9 cellular contexts compared by ENCODE assay signal in genomic region chr17:28947639-28948038, GRCh38. TPM values are rescaled to one million over a fixed set of nuclear protein-coding genes. Genes with fewer than 3 reads are reported as not detected.
DNase-seq lines count a peak whose midpoint lies in the region; ATAC-seq and TF ChIP-seq lines count a peak whose summit lies in the region.
"Had no signal": no experiment of that assay in that cellular context is flagged by ENCODE, and none has a peak within 500 bp of the region (broad histone marks: within the 10 kb centered on the region; RNA-seq: fewer than 3 reads in every experiment).

No MANE protein-coding gene starts in this region.

- peaks cover 28% of the 10 kb centered on the region for H3K36me3 Mint-ChIP-seq in endothelial cell (ENCODE audit: low read depth, unreplicated experiment)

- H3K4me3 Mint-ChIP-seq in endothelial cell (ENCODE audit: unreplicated experiment) = peak overlapping the region; percentile 94

- no peak for DNase-seq in GM12865 (ENCODE audit: low read depth)
- no peak for DNase-seq in PC-9
- DNase-seq in endothelial cell (ENCODE audit: low spot score) = no peak
- no peak for DNase-seq in psoas muscle
- no peak for DNase-seq in hypothalamus (lab: John Stamatoyannopoulos, UW)
- no peak for DNase-seq in middle frontal gyrus (ENCODE audit: extremely low spot score, low spot score)
- no peak for DNase-seq in HCEC 1CT
- DNase-seq: activated CD4-positive, alpha-beta T cell treated with anti-CD3 and anti-CD28 coated beads for 1 hour; NCI-H510A had no signal

- H3K27me3 Mint-ChIP-seq in endothelial cell (ENCODE audit: unreplicated experiment) = peaks cover 2% of the 10 kb centered on the region

- WGBS in psoas muscle, 3 donors = 56 to 81% (median 59%) methylated on average over 3 of the region's 3 CpGs

- POLR2A ChIA-PET in PC-9 (lab: Charles Lee; ENCODE audit: unreplicated experiment) = no interaction called here

- ATAC-seq in psoas muscle = no peak

- peaks cover 23% of the 10 kb centered on the region for H3K4me1 ChIP-seq in PC-9 (replicated peaks; ENCODE audit: insufficient read depth)
- peaks cover 57% of the 10 kb centered on the region for H3K4me1 ChIP-seq in psoas muscle

- H3F3A ChIP-seq in PC-9 (ENCODE audit: insufficient read depth, low read depth) = peaks cover 34% of the 10 kb centered on the region

- H3K4me1 Mint-ChIP-seq in endothelial cell (ENCODE audit: unreplicated experiment) = peaks cover 20% of the 10 kb centered on the region

- H3K9me3 Mint-ChIP-seq in endothelial cell (ENCODE audit: unreplicated experiment) = no peaks in the 10 kb centered on the region

- H3K4me3 ChIP-seq in GM12865 (ENCODE audit: low read depth, low read length) (peak overlapping the region; percentile 94), PC-9 (peak overlapping the region; percentile 97; the same call in 1 of the 2 replicates), psoas muscle (peak overlapping the region; percentile 87)

- H2AFZ ChIP-seq in PC-9 = no peak overlapping the region

- H3K27ac Mint-ChIP-seq in endothelial cell (ENCODE audit: unreplicated experiment) = peak overlapping the region; percentile 64

- peaks cover 47% of the 10 kb centered on the region for H3K36me3 ChIP-seq in PC-9 (ENCODE audit: low read depth)
- peaks cover 0 to 4% of the 10 kb centered on the region in 2 donors for H3K36me3 ChIP-seq in psoas muscle (ENCODE audit: insufficient read depth in 1 of 2, low read depth in 1 of 2)

- H3K9me3 ChIP-seq in PC-9 (ENCODE audit: insufficient read depth, low read depth) (no peaks in the 10 kb centered on the region), psoas muscle (no peaks in the 10 kb centered on the region)

- TF ChIP-seq CTCF in GM12865 (IDR thresholded peaks at IDR 0.05; ENCODE audit: insufficient read depth, low read depth, low read length, missing control alignments) (no peak), PC-9 (conservative IDR thresholded peaks at IDR 0.05) (no peak), endothelial cell (IDR thresholded peaks at IDR 0.05; ENCODE audit: unreplicated experiment) (no peak), psoas muscle (IDR thresholded peaks at IDR 0.05) (no peak)

- no peaks in the 10 kb centered on the region for H3K9me2 ChIP-seq in PC-9 (ENCODE audit: insufficient read depth)

- H3K79me2 ChIP-seq in PC-9 (ENCODE audit: low read depth) = peaks cover 85% of the 10 kb centered on the region

- H4K20me1 ChIP-seq in PC-9 (ENCODE audit: insufficient read depth) = peaks cover 59% of the 10 kb centered on the region

- intact Hi-C loops in PC-9 (cut with micrococcal nuclease; ENCODE audit: unreplicated experiment) (no loop called here), psoas muscle (cut with DNase I) (no loop called here)

- H3K27me3 ChIP-seq in PC-9 (ENCODE audit: insufficient read depth, low read depth) = no peaks in the 10 kb centered on the region
- H3K27me3 ChIP-seq in psoas muscle (ENCODE audit: insufficient read depth in 3 of 3, low read length in 2 of 3) = no peaks in the 10 kb centered on the region

- peak overlapping the region; percentile 59 for H3K27ac ChIP-seq in PC-9
- H3K27ac ChIP-seq in psoas muscle = peak overlapping the region; percentile 98

- CTCF ChIA-PET in PC-9 (lab: Charles Lee) = no interaction called here

- H3K4me2 ChIP-seq in PC-9 = peak overlapping the region; percentile 99

- TSS peak; percentile 1 for BruUV-seq in PC-9 (replicated peaks; lab: Mats Ljungman, UMichigan)

RNA-seq across cellular contexts. Expression of gene PHF12, which starts 3.7 kb away (rescaled TPM):
- total RNA-seq in PC-9 (2021) = 36.0 and 48.4 TPM in 2 replicates
- total RNA-seq in endothelial cell (ENCODE audit: unreplicated experiment) = 56.1 TPM
- 10 to 100 TPM; 22.3 to 28.6 (median 24.4) TPM for total RNA-seq in psoas muscle
- 10 to 100 TPM in 1 of 3 donors, 1 to 10 TPM in 2; 7.3 to 12.1 (median 7.7) TPM for polyA plus RNA-seq in psoas muscle

RNA-seq across cellular contexts. Expression of gene DHRS13, which starts 44.8 kb away (rescaled TPM):
- total RNA-seq in PC-9 (2021) = 15.8 and 17.5 TPM in 2 replicates
- 8.2 TPM for total RNA-seq in endothelial cell (ENCODE audit: unreplicated experiment)
- 1 to 10 TPM in 2 of 4 donors, under 1 TPM in 2; 0.48 to 2.1 (median 1.1) TPM for total RNA-seq in psoas muscle
- polyA plus RNA-seq in psoas muscle = 1 to 10 TPM; 1.1 to 2.7 (median 1.2) TPM

RNA-seq across cellular contexts. Expression of gene FLOT2, which starts 50.1 kb away (rescaled TPM):
- total RNA-seq in PC-9 (2021) (118 and 128 TPM in 2 replicates), endothelial cell (ENCODE audit: unreplicated experiment) (156 TPM), psoas muscle (10 to 100 TPM; 40.8 to 81.1 (median 43.9) TPM)
- 10 to 100 TPM; 30.4 to 35.3 (median 34.0) TPM for polyA plus RNA-seq in psoas muscle

RNA-seq across cellular contexts. Expression of gene SEZ6, which starts 58.2 kb away (rescaled TPM):
- total RNA-seq in PC-9 (2021) = not detected in 2 replicates
- total RNA-seq in endothelial cell (ENCODE audit: unreplicated experiment) = 0.10 TPM
- total RNA-seq in psoas muscle = not detected
- polyA plus RNA-seq in psoas muscle = under 1 TPM in 1 of 3 donors, not detected in 2; 0.04 TPM
